In genomic region chr2:42386684-42387083, GRCh38 we compare ENCODE assay signal across 10 cellular contexts. TPM values are rescaled to one million over a fixed set of nuclear protein-coding genes. Genes with fewer than 3 reads are reported as not detected.
DNase-seq lines count a peak whose midpoint lies in the region; ATAC-seq and TF ChIP-seq lines count a peak whose summit lies in the region.
"Had no signal": no experiment of that assay in that cellular context is flagged by ENCODE, and none has a peak within 500 bp of the region (broad histone marks: within the 10 kb centered on the region; RNA-seq: fewer than 3 reads in every experiment).

No MANE protein-coding gene starts in this region.

- no peak overlapping the region for H3K27ac ChIP-seq in GM23338 (ENCODE audit: low read depth)
- no peak overlapping the region for H3K27ac ChIP-seq in mesenchymal stem cell (ENCODE audit: low read length, poor library complexity, severe bottlenecking)
- H3K27ac ChIP-seq: SK-N-MC had no signal

- no peak overlapping the region for H3K4me3 ChIP-seq in GM23338
- H3K4me3 ChIP-seq in mesenchymal stem cell (ENCODE audit: insufficient read depth in 1 of 2, low read depth in 1 of 2, low read length in 2 of 2), result no peak overlapping the region
- H3K4me3 ChIP-seq: SK-N-MC had no signal

- H3K79me1 ChIP-seq in mesenchymal stem cell (replicated peaks; ENCODE audit: low read length, poor library complexity, severe bottlenecking), result no peaks in the 10 kb centered on the region

- DNase-seq in GM03348 (ENCODE audit: low spot score), result peak; percentile 15
- peak; percentile 42 for DNase-seq in GM23338 (ENCODE audit: low spot score)
- peak; percentile 59 for DNase-seq in SK-MEL-5 (ENCODE audit: low read depth, low spot score)
- peak; percentile 22 for DNase-seq in iris pigment epithelial cell (ENCODE audit: low read depth)
- no peak for DNase-seq in NCI-H748 treated with DMSO at 0.1 percent for 48 hours (lab: John Stamatoyannopoulos, UW)
- no peak for DNase-seq in activated CD4-positive, alpha-beta T cell treated with anti-CD3 and anti-CD28 coated beads, Interleukin-2, amount 50 U/mL, for 1 hour
- no peak for DNase-seq in mesenchymal stem cell
- no peak for DNase-seq in DMS79 (lab: John Stamatoyannopoulos, UW)
- DNase-seq: activated naive CD4-positive, alpha-beta T cell treated with anti-CD3 and anti-CD28 coated beads, Interleukin-2, amount 10 ng/mL, durations not matched to agents 7 days and 5 days had no signal

- 93% methylated on average over 3 of the region's 5 CpGs for WGBS in mesenchymal stem cell

- no peaks in the 10 kb centered on the region for H3K9me3 Mint-ChIP-seq in GM23338
- H3K9me3 Mint-ChIP-seq: activated naive CD4-positive, alpha-beta T cell treated with anti-CD3 and anti-CD28 coated beads, Interleukin-2, amount 10 ng/mL, durations not matched to agents 7 days and 5 days had no signal

- no peak for ATAC-seq in GM23338

- no peak overlapping the region for H2BK15ac ChIP-seq in mesenchymal stem cell (ENCODE audit: low read depth, poor library complexity, severe bottlenecking)

- H2AFZ ChIP-seq in GM23338 (no peak overlapping the region), mesenchymal stem cell (ENCODE audit: low read depth, low read length) (no peak overlapping the region)

- no peaks in the 10 kb centered on the region for H3F3A ChIP-seq in GM23338 (replicated peaks; ENCODE audit: low read depth)

- no peaks in the 10 kb centered on the region for H3K79me2 ChIP-seq in GM23338 (replicated peaks; ENCODE audit: insufficient read depth)

- no peak overlapping the region for H3K4ac ChIP-seq in mesenchymal stem cell (ENCODE audit: low read depth in 1 of 2, low read length in 2 of 2)

- peaks cover 16% of the 10 kb centered on the region for H3K4me1 Mint-ChIP-seq in GM23338
- H3K4me1 Mint-ChIP-seq: activated naive CD4-positive, alpha-beta T cell treated with anti-CD3 and anti-CD28 coated beads, Interleukin-2, amount 10 ng/mL, durations not matched to agents 7 days and 5 days had no signal

- in situ Hi-C loops in SK-MEL-5 (cut with HindIII; ENCODE audit: low pct_unique_long_range_greater_than_20kb, low sequenced_read_pairs), result no loop called here

- H3K23ac ChIP-seq in mesenchymal stem cell (ENCODE audit: low read length in 2 of 2), result no peak overlapping the region

- H3K9me2 ChIP-seq in GM23338 (ENCODE audit: insufficient read depth), result no peaks in the 10 kb centered on the region

- no peak overlapping the region for H3K14ac ChIP-seq in mesenchymal stem cell (ENCODE audit: low read length in 2 of 2)

- H4K20me1 ChIP-seq in GM23338 (replicated peaks; ENCODE audit: insufficient read depth), result no peaks in the 10 kb centered on the region

- no peak overlapping the region for H2BK120ac ChIP-seq in mesenchymal stem cell (ENCODE audit: low read depth, low read length)

- H4K8ac ChIP-seq in mesenchymal stem cell (ENCODE audit: low read length), result no peak overlapping the region

- peaks cover 2% of the 10 kb centered on the region; the same call in 1 of the 3 replicates for H3K36me3 Mint-ChIP-seq in GM23338 (ENCODE audit: low read depth)
- H3K36me3 Mint-ChIP-seq: activated naive CD4-positive, alpha-beta T cell treated with anti-CD3 and anti-CD28 coated beads, Interleukin-2, amount 10 ng/mL, durations not matched to agents 7 days and 5 days had no signal

- H3K36me3 ChIP-seq in GM23338 (ENCODE audit: insufficient read depth) (no peaks in the 10 kb centered on the region), mesenchymal stem cell (ENCODE audit: control insufficient read depth in 1 of 2, insufficient read depth in 2 of 2, low read depth in 1 of 2, low read length in 2 of 2) (no peaks in the 10 kb centered on the region)

- H2BK5ac ChIP-seq in mesenchymal stem cell (ENCODE audit: low read depth, low read length, poor library complexity, severe bottlenecking), result no peak overlapping the region

- H2AK5ac ChIP-seq in mesenchymal stem cell (ENCODE audit: low read length, severe bottlenecking), result no peak overlapping the region

- H3K4me1 ChIP-seq in GM23338 (ENCODE audit: insufficient read depth), result peaks cover 7% of the 10 kb centered on the region
- H3K4me1 ChIP-seq in mesenchymal stem cell (ENCODE audit: control insufficient read depth, insufficient read depth, low read depth, low read length), result peaks cover 13% of the 10 kb centered on the region

- no peak overlapping the region for H2BK12ac ChIP-seq in mesenchymal stem cell (ENCODE audit: low read length in 2 of 2)

- no peak overlapping the region for H3K4me2 ChIP-seq in GM23338
- no peak overlapping the region for H3K4me2 ChIP-seq in mesenchymal stem cell (ENCODE audit: low read length, poor library complexity, severe bottlenecking)

- peak; percentile 46 to 65 for TF ChIP-seq CTCF in GM23338 (conservative IDR thresholded peaks at IDR 0.05; ENCODE audit: low read depth in 2 of 2)

- no peaks in the 10 kb centered on the region for H3K27me3 ChIP-seq in GM23338 (ENCODE audit: insufficient read depth)
- H3K27me3 ChIP-seq in mesenchymal stem cell (ENCODE audit: control insufficient read depth in 1 of 2, insufficient read depth in 1 of 2, low read length in 2 of 2), result peaks cover 6 to 20% of the 10 kb centered on the region in 2 experiments

- no peaks in the 10 kb centered on the region for H3K9me3 ChIP-seq in mesenchymal stem cell (ENCODE audit: control insufficient read depth, low read length)

- peaks cover 6% of the 10 kb centered on the region for H3K27me3 Mint-ChIP-seq in GM23338 (ENCODE audit: insufficient read depth, low read depth, poor library complexity)
- H3K27me3 Mint-ChIP-seq: activated naive CD4-positive, alpha-beta T cell treated with anti-CD3 and anti-CD28 coated beads, Interleukin-2, amount 10 ng/mL, durations not matched to agents 7 days and 5 days had no signal

- H3K9ac ChIP-seq in mesenchymal stem cell (ENCODE audit: low read length), result no peak overlapping the region

- no peak overlapping the region for H4K91ac ChIP-seq in mesenchymal stem cell (ENCODE audit: low read length)

- H3K18ac ChIP-seq in mesenchymal stem cell (ENCODE audit: low read depth in 1 of 2, low read length in 2 of 2), result no peak overlapping the region

- H3K27ac Mint-ChIP-seq in GM23338, result no peak overlapping the region
- H3K27ac Mint-ChIP-seq: activated naive CD4-positive, alpha-beta T cell treated with anti-CD3 and anti-CD28 coated beads, Interleukin-2, amount 10 ng/mL, durations not matched to agents 7 days and 5 days had no signal

- H3K4me3 Mint-ChIP-seq in GM23338, result no peak overlapping the region
- H3K4me3 Mint-ChIP-seq: activated naive CD4-positive, alpha-beta T cell treated with anti-CD3 and anti-CD28 coated beads, Interleukin-2, amount 10 ng/mL, durations not matched to agents 7 days and 5 days had no signal

TF ChIP-seq in GM23338, 12 proteins besides CTCF, POLR2A, EP300 and RAD21:
- no peak for TF ChIP-seq ZNF114 (CRISPR knock-in tag; IDR thresholded peaks at IDR 0.05)

RNA-seq across cellular contexts. Expression of gene COX7A2L, which starts 25.7 kb away (rescaled TPM):
- 149 and 158 TPM in 2 replicates for total RNA-seq in GM23338 (2014; rRNA removed; shearing (Covaris generic))
- 112 and 118 TPM in 2 replicates for polyA plus RNA-seq in GM23338 (2016; fragmentation: Nextera tagmentation; extraction: Ambion mirVana)
- total RNA-seq in SK-MEL-5 (2014; rRNA removed; shearing (Covaris generic)), result 412 and 442 TPM in 2 replicates
- polyA plus RNA-seq in SK-MEL-5 (2015; cell fraction: cytosol; rRNA removed), result 250 and 325 TPM in 2 replicates
- 49.2 and 54.4 TPM in 2 replicates for polyA plus RNA-seq in SK-MEL-5 (2015; cell fraction: nucleus; rRNA removed)
- polyA plus RNA-seq in mesenchymal stem cell (2013, experiment 1 of 2), result 115 TPM
- 115 TPM for polyA plus RNA-seq in mesenchymal stem cell (2013, experiment 2 of 2)

Comparison
In these comparisons a context has a peak if more than half of its experiments do, and no peak if none do; other contexts are left out.
1. DNase-seq: peak in GM03348 (single experiment), GM23338 (single experiment), SK-MEL-5 (single experiment) and iris pigment epithelial cell (single experiment); none in NCI-H748 treated with DMSO at 0.1 percent for 48 hours (single experiment), activated CD4-positive, alpha-beta T cell treated with anti-CD3 and anti-CD28 coated beads, Interleukin-2, amount 50 U/mL, for 1 hour (single experiment), mesenchymal stem cell (single experiment) and DMS79 (single experiment).